Comparison of ENCODE assay signal across 11 cellular contexts in the genomic region with DNA sequence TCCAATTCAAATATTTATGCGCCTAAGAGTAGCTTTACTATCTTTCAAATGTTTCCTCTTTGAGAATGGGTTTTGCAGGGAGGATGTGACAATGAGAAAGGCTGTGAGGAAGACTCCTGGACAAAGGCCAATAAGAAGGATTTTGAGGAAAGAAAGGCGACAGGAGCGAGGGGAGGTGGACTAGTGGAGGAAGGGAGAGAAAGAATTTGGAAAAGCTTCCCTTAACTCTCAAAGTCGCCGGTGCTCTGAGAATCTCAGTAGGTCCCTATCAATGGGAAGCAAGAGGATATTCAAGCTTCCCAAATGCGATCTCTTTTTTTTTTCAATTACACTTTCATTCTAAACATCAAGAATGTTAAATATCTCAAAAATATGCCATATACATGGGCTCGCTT. TPM values are rescaled to one million over a fixed set of nuclear protein-coding genes. Genes with fewer than 3 reads are reported as not detected.
DNase-seq lines count a peak whose midpoint lies in the region; ATAC-seq and TF ChIP-seq lines count a peak whose summit lies in the region.
"Had no signal": no experiment of that assay in that cellular context is flagged by ENCODE, and none has a peak within 500 bp of the region (broad histone marks: within the 10 kb centered on the region; RNA-seq: fewer than 3 reads in every experiment).

No MANE protein-coding gene starts in this region.

- no peak for DNase-seq in activated CD4-positive, alpha-beta T cell treated with anti-CD3 and anti-CD28 coated beads, Interleukin-2, amount 10 ng/mL, durations not matched to agents 24 days and 14 days
- no peak for DNase-seq in activated CD4-positive, alpha-beta T cell treated with anti-CD3 and anti-CD28 coated beads, Interleukin-2, amount 50 U/mL, for 4 hours
- DNase-seq in activated T-helper 2 cell treated with anti-CD3 and anti-CD28 coated beads, Interferon-gamma antibody, Interleukin-2, Interleukin-4, amounts not matched to agents 10 μg/mL and 5 μg/mL and 100 μg/mL, durations not matched to agents 14 hours and 24 hours and 36 hours (ENCODE audit: low spot score), result no peak
- DNase-seq in iPS-NIHi11 (ENCODE audit: low spot score) (peak; percentile 30), stomach (no peak)
- DNase-seq: anterior cingulate cortex had no signal

- H3K4me1 ChIP-seq in stomach, result peaks cover 22 to 37% (median 33%) of the 10 kb centered on the region in 4 donors
- peaks cover 2 to 34% (median 20%) of the 10 kb centered on the region in 3 donors for H3K4me1 ChIP-seq in gastroesophageal sphincter

- H3K27ac Mint-ChIP-seq in activated CD4-positive, alpha-beta T cell treated with anti-CD3 and anti-CD28 coated beads, Interleukin-2, amount 10 ng/mL, durations not matched to agents 24 days and 14 days, result no peak overlapping the region
- H3K27ac Mint-ChIP-seq in activated T-helper 2 cell treated with anti-CD3 and anti-CD28 coated beads, Interferon-gamma antibody, Interleukin-2, Interleukin-4, amounts not matched to agents 10 μg/mL and 5 μg/mL and 100 μg/mL, durations not matched to agents 14 hours and 24 hours and 36 hours, result no peak overlapping the region

- H3K9me3 Mint-ChIP-seq in activated CD4-positive, alpha-beta T cell treated with anti-CD3 and anti-CD28 coated beads, Interleukin-2, amount 10 ng/mL, durations not matched to agents 24 days and 14 days, result no peaks in the 10 kb centered on the region
- no peaks in the 10 kb centered on the region for H3K9me3 Mint-ChIP-seq in activated T-helper 2 cell treated with anti-CD3 and anti-CD28 coated beads, Interferon-gamma antibody, Interleukin-2, Interleukin-4, amounts not matched to agents 10 μg/mL and 5 μg/mL and 100 μg/mL, durations not matched to agents 14 hours and 24 hours and 36 hours

- H3K4me1 Mint-ChIP-seq in activated CD4-positive, alpha-beta T cell treated with anti-CD3 and anti-CD28 coated beads, Interleukin-2, amount 10 ng/mL, durations not matched to agents 24 days and 14 days, result peaks cover 29% of the 10 kb centered on the region
- H3K4me1 Mint-ChIP-seq in activated T-helper 2 cell treated with anti-CD3 and anti-CD28 coated beads, Interferon-gamma antibody, Interleukin-2, Interleukin-4, amounts not matched to agents 10 μg/mL and 5 μg/mL and 100 μg/mL, durations not matched to agents 14 hours and 24 hours and 36 hours (ENCODE audit: low read depth), result peaks cover 33% of the 10 kb centered on the region

- H3K36me3 Mint-ChIP-seq in activated CD4-positive, alpha-beta T cell treated with anti-CD3 and anti-CD28 coated beads, Interleukin-2, amount 10 ng/mL, durations not matched to agents 24 days and 14 days (ENCODE audit: low read depth), result no peaks in the 10 kb centered on the region
- H3K36me3 Mint-ChIP-seq in activated T-helper 2 cell treated with anti-CD3 and anti-CD28 coated beads, Interferon-gamma antibody, Interleukin-2, Interleukin-4, amounts not matched to agents 10 μg/mL and 5 μg/mL and 100 μg/mL, durations not matched to agents 14 hours and 24 hours and 36 hours (ENCODE audit: low read depth), result no peaks in the 10 kb centered on the region

- TF ChIP-seq CTCF in stomach (IDR thresholded peaks at IDR 0.05) (no peak), gastroesophageal sphincter (IDR thresholded peaks at IDR 0.05) (no peak)

- peaks cover 78% of the 10 kb centered on the region for H3K27me3 Mint-ChIP-seq in activated CD4-positive, alpha-beta T cell treated with anti-CD3 and anti-CD28 coated beads, Interleukin-2, amount 10 ng/mL, durations not matched to agents 24 days and 14 days
- H3K27me3 Mint-ChIP-seq in activated T-helper 2 cell treated with anti-CD3 and anti-CD28 coated beads, Interferon-gamma antibody, Interleukin-2, Interleukin-4, amounts not matched to agents 10 μg/mL and 5 μg/mL and 100 μg/mL, durations not matched to agents 14 hours and 24 hours and 36 hours (ENCODE audit: low read depth), result peaks cover 73% of the 10 kb centered on the region

- peak overlapping the region; percentile 77 for H3K4me3 Mint-ChIP-seq in activated CD4-positive, alpha-beta T cell treated with anti-CD3 and anti-CD28 coated beads, Interleukin-2, amount 10 ng/mL, durations not matched to agents 24 days and 14 days
- peak overlapping the region; percentile 64 for H3K4me3 Mint-ChIP-seq in activated T-helper 2 cell treated with anti-CD3 and anti-CD28 coated beads, Interferon-gamma antibody, Interleukin-2, Interleukin-4, amounts not matched to agents 10 μg/mL and 5 μg/mL and 100 μg/mL, durations not matched to agents 14 hours and 24 hours and 36 hours (ENCODE audit: low read depth)

- TF ChIP-seq EP300 in stomach (IDR thresholded peaks at IDR 0.05) (no peak), gastroesophageal sphincter (IDR thresholded peaks at IDR 0.05) (no peak)

- H3K27ac ChIP-seq in stomach (no peak overlapping the region), gastroesophageal sphincter (no peak overlapping the region)

- 11 to 19% (median 13%) methylated on average over 7 of the region's 7 CpGs for WGBS in stomach, 5 donors
- WGBS in gastroesophageal sphincter (ENCODE audit: low coverage in 1 of 2), 2 donors, result 10 to 13% methylated on average over 7 of the region's 7 CpGs

- H3K36me3 ChIP-seq in stomach (no peaks in the 10 kb centered on the region), gastroesophageal sphincter (no peaks in the 10 kb centered on the region)

- ATAC-seq in HG02623 (IDR thresholded peaks at IDR 0.05; ENCODE audit: unreplicated experiment) (no peak), HG02981 (IDR thresholded peaks at IDR 0.05; ENCODE audit: unreplicated experiment) (no peak), gastroesophageal sphincter (no peak)

- intact Hi-C loops in activated CD4-positive, alpha-beta T cell treated with anti-CD3 and anti-CD28 coated beads, Interleukin-2, amount 10 ng/mL, durations not matched to agents 24 days and 14 days (cut with micrococcal nuclease), result loop anchor here (5.0 to 10.0 kb wide), 4 partner anchors 239 to 861 kb away; partner anchors contain the start of genes ARL15 and PLPP1
- intact Hi-C loops in activated T-helper 2 cell treated with anti-CD3 and anti-CD28 coated beads, Interferon-gamma antibody, Interleukin-2, Interleukin-4, amounts not matched to agents 10 μg/mL and 5 μg/mL and 100 μg/mL, durations not matched to agents 14 hours and 24 hours and 36 hours (cut with micrococcal nuclease), result no loop called here
- intact Hi-C loops in stomach (cut with DNase I; ENCODE audit: low total_unique reads), result loop anchor here (10.0 kb wide), 1 partner anchor 59 kb away; the partner anchor contains the start of gene CCNO

- H3K9me3 ChIP-seq in stomach (no peaks in the 10 kb centered on the region), gastroesophageal sphincter (no peaks in the 10 kb centered on the region)

- TF ChIP-seq POLR2A in stomach (IDR thresholded peaks at IDR 0.05) (no peak), gastroesophageal sphincter (IDR thresholded peaks at IDR 0.05) (no peak)

- H3K27me3 ChIP-seq in stomach (peaks cover 3 to 99% (median 37%) of the 10 kb centered on the region in 3 donors), gastroesophageal sphincter (peaks cover 95% of the 10 kb centered on the region)

- H3K4me3 ChIP-seq in stomach (peak overlapping the region; percentile 27 to 53 (median 38)), gastroesophageal sphincter (no peak overlapping the region)

RNA-seq across cellular contexts. Expression of gene CDC20B, which starts 2.8 kb away (rescaled TPM):
- total RNA-seq in activated CD4-positive, alpha-beta T cell treated with anti-CD3 and anti-CD28 coated beads, Interleukin-2, amount 10 ng/mL, durations not matched to agents 24 days and 14 days, result not detected in 2 replicates
- total RNA-seq in activated T-helper 2 cell treated with anti-CD3 and anti-CD28 coated beads, Interferon-gamma antibody, Interleukin-2, Interleukin-4, amounts not matched to agents 10 μg/mL and 5 μg/mL and 100 μg/mL, durations not matched to agents 14 hours and 24 hours and 36 hours, result 0.18 TPM in 1 of 2 replicates, not detected in the other
- total RNA-seq in stomach, result not detected
- polyA plus RNA-seq in stomach, result not detected
- total RNA-seq in gastroesophageal sphincter, result not detected
- polyA plus RNA-seq: AG04450 had no signal

RNA-seq across cellular contexts. Expression of gene GPX8, which starts 15.8 kb away (rescaled TPM):
- not detected in 2 replicates for total RNA-seq in activated CD4-positive, alpha-beta T cell treated with anti-CD3 and anti-CD28 coated beads, Interleukin-2, amount 10 ng/mL, durations not matched to agents 24 days and 14 days
- total RNA-seq in activated T-helper 2 cell treated with anti-CD3 and anti-CD28 coated beads, Interferon-gamma antibody, Interleukin-2, Interleukin-4, amounts not matched to agents 10 μg/mL and 5 μg/mL and 100 μg/mL, durations not matched to agents 14 hours and 24 hours and 36 hours, result not detected in 2 replicates
- total RNA-seq in stomach (10 to 100 TPM in 1 of 5 donors, 1 to 10 TPM in 2, under 1 TPM in 1, not detected in 1; 0.89 to 26.1 (median 1.6) TPM), gastroesophageal sphincter (10 to 100 TPM in 3 of 4 donors, 1 to 10 TPM in 1; 9.2 to 32.7 (median 11.5) TPM)
- 10 to 100 TPM in 1 of 3 donors, 1 to 10 TPM in 2; 4.3 to 11.5 (median 8.0) TPM for polyA plus RNA-seq in stomach
- total RNA-seq: T-helper 2 cell treated with Interferon-gamma antibody and Interleukin-4, amounts not matched to agents 100 ng/mL and 5 ng/mL, for 36 hours had no signal

RNA-seq across cellular contexts. Expression of gene MCIDAS, which starts 51.3 kb away (rescaled TPM):
- total RNA-seq in activated CD4-positive, alpha-beta T cell treated with anti-CD3 and anti-CD28 coated beads, Interleukin-2, amount 10 ng/mL, durations not matched to agents 24 days and 14 days, result not detected in 2 replicates
- total RNA-seq in activated T-helper 2 cell treated with anti-CD3 and anti-CD28 coated beads, Interferon-gamma antibody, Interleukin-2, Interleukin-4, amounts not matched to agents 10 μg/mL and 5 μg/mL and 100 μg/mL, durations not matched to agents 14 hours and 24 hours and 36 hours, result not detected in 2 replicates
- 1 to 10 TPM in 2 of 5 donors, not detected in 3; 4.1 to 4.6 TPM for total RNA-seq in stomach
- polyA plus RNA-seq in stomach, result 1 to 10 TPM in 1 of 3 donors, under 1 TPM in 2; 0.53 to 1.8 (median 0.62) TPM
- not detected for total RNA-seq in gastroesophageal sphincter
- total RNA-seq: T-helper 2 cell treated with Interferon-gamma antibody and Interleukin-4, amounts not matched to agents 100 ng/mL and 5 ng/mL, for 36 hours had no signal
- polyA plus RNA-seq: AG04450 had no signal

RNA-seq across cellular contexts. Expression of gene CCNO, which starts 57.6 kb away (rescaled TPM):
- 0.26 TPM in 1 of 2 replicates, not detected in the other for total RNA-seq in activated CD4-positive, alpha-beta T cell treated with anti-CD3 and anti-CD28 coated beads, Interleukin-2, amount 10 ng/mL, durations not matched to agents 24 days and 14 days
- total RNA-seq in activated T-helper 2 cell treated with anti-CD3 and anti-CD28 coated beads, Interferon-gamma antibody, Interleukin-2, Interleukin-4, amounts not matched to agents 10 μg/mL and 5 μg/mL and 100 μg/mL, durations not matched to agents 14 hours and 24 hours and 36 hours, result 0.27 TPM in 1 of 2 replicates, not detected in the other
- 10 to 100 TPM in 1 of 5 donors, 1 to 10 TPM in 2, under 1 TPM in 1, not detected in 1; 0.55 to 32.1 (median 4.5) TPM for total RNA-seq in stomach
- polyA plus RNA-seq in stomach, result 1 to 10 TPM; 6.4 to 8.5 (median 6.7) TPM
- total RNA-seq in gastroesophageal sphincter, result not detected
- total RNA-seq: T-helper 2 cell treated with Interferon-gamma antibody and Interleukin-4, amounts not matched to agents 100 ng/mL and 5 ng/mL, for 36 hours had no signal
- polyA plus RNA-seq: AG04450 had no signal

Comparison
In these comparisons a context has a peak if more than half of its experiments do, and no peak if none do; other contexts are left out.
1. H3K4me3 ChIP-seq: peak in stomach (4 of 4); none in gastroesophageal sphincter (0 of 2).